Comparison of ENCODE assay signal across 18 cellular contexts in genomic region chr7:133761459-133761858, GRCh38.
A peak's percentile ranks its signal among the peaks of the same experiment; 100 is the strongest.
DNase-seq lines count a peak whose midpoint lies in the region; ATAC-seq, FAIRE-seq and TF ChIP-seq lines count a peak whose summit lies in the region.
"Had no signal": no experiment of that assay in that cellular context is flagged by ENCODE, and none has a peak within 500 bp of the region (broad histone marks: within the 10 kb centered on the region; RNA-seq: fewer than 3 reads in every experiment).

No MANE protein-coding gene starts in this region.

- intact Hi-C loops in left colon (cut with DNase I, micrococcal nuclease) (no loop called here), esophagus muscularis mucosa (cut with DNase I) (no loop called here)

- FAIRE-seq in A549 (lab: Jason Lieb, UNC), result peak; percentile 36
- FAIRE-seq: HTR-8/SVneo had no signal

- ATAC-seq in A549 (no peak), left colon (peak; percentile 59), gastroesophageal sphincter (no peak)
- ATAC-seq: CD8-positive, alpha-beta T cell had no signal

- DNase-seq in NCI-H345 (lab: John Stamatoyannopoulos, UW) (peak; percentile 72), NCI-H345 treated with DMSO at 0.1 percent for 48 hours (lab: John Stamatoyannopoulos, UW; ENCODE audit: unreplicated experiment) (no peak), A549 (ENCODE audit: low read depth in 1 of 2, low spot score in 1 of 2) (no peak), DMS79 treated with DMSO at 0.1 percent for 48 hours (lab: John Stamatoyannopoulos, UW) (peak; percentile 93), left colon (no peak), NCI-H226 (no peak), esophagus muscularis mucosa (ENCODE audit: extremely low spot score) (no peak)
- DNase-seq: 8988T; CD8-positive, alpha-beta T cell; COR-L47; DMS 273 treated with DMSO at 0.1 percent for 48 hours; DMS53; GDM1; GOT3; H7 had no signal

- TF ChIP-seq CTCF in A549 (IDR thresholded peaks at IDR 0.05) (no peak), gastroesophageal sphincter (IDR thresholded peaks at IDR 0.05) (no peak), esophagus muscularis mucosa (IDR thresholded peaks at IDR 0.05) (no peak)

- TF ChIP-seq POLR2A in A549 (IDR thresholded peaks at IDR 0.05; ENCODE audit: low read length) (no peak), gastroesophageal sphincter (IDR thresholded peaks at IDR 0.05) (no peak), esophagus muscularis mucosa (IDR thresholded peaks at IDR 0.05; ENCODE audit: low read depth) (no peak)

- no peak overlapping the region for H3K4me3 ChIP-seq in A549
- no peak overlapping the region for H3K4me3 ChIP-seq in gastroesophageal sphincter
- no peak overlapping the region for H3K4me3 ChIP-seq in esophagus muscularis mucosa
- H3K4me3 ChIP-seq: BLaER1 treated with 17β-estradiol and CSF1 and Interleukin-3, amounts not matched to agents 10 nM and 100 nM had no signal

- H3K36me3 ChIP-seq in gastroesophageal sphincter, result no peaks in the 10 kb centered on the region
- no peaks in the 10 kb centered on the region for H3K36me3 ChIP-seq in esophagus muscularis mucosa

- H3K27ac ChIP-seq in A549, result no peak overlapping the region
- no peak overlapping the region for H3K27ac ChIP-seq in gastroesophageal sphincter
- H3K27ac ChIP-seq in esophagus muscularis mucosa (replicated peaks in 1 of 4), result no peak overlapping the region
- H3K27ac ChIP-seq: BLaER1 treated with 17β-estradiol and CSF1 and Interleukin-3, amounts not matched to agents 10 nM and 100 nM had no signal

- TF ChIP-seq RAD21 in A549 (conservative IDR thresholded peaks at IDR 0.05 in 1 of 2, IDR thresholded peaks at IDR 0.05 in 1 of 2), result no peak

- H3K9me3 ChIP-seq in A549, result no peaks in the 10 kb centered on the region
- H3K9me3 ChIP-seq in gastroesophageal sphincter, result no peaks in the 10 kb centered on the region
- no peaks in the 10 kb centered on the region for H3K9me3 ChIP-seq in esophagus muscularis mucosa
- H3K9me3 ChIP-seq: BLaER1 treated with 17β-estradiol and CSF1 and Interleukin-3, amounts not matched to agents 10 nM and 100 nM had no signal

- H3K4me1 ChIP-seq in A549 (no peaks in the 10 kb centered on the region), gastroesophageal sphincter (no peaks in the 10 kb centered on the region), esophagus muscularis mucosa (no peaks in the 10 kb centered on the region)
- H3K4me1 ChIP-seq: BLaER1 treated with 17β-estradiol and CSF1 and Interleukin-3, amounts not matched to agents 10 nM and 100 nM had no signal

- POLR2A ChIA-PET in A549 (lab: Yijun Ruan, JAX), result no interaction called here

- H3K27me3 ChIP-seq in gastroesophageal sphincter (no peaks in the 10 kb centered on the region), esophagus muscularis mucosa (no peaks in the 10 kb centered on the region)
- H3K27me3 ChIP-seq: BLaER1 treated with 17β-estradiol and CSF1 and Interleukin-3, amounts not matched to agents 10 nM and 100 nM had no signal

- 90% methylated on average over 4 of the region's 4 CpGs for WGBS in A549 (ENCODE audit: missing lambda C conversion rate)
- WGBS in gastroesophageal sphincter (ENCODE audit: low coverage in 1 of 2), 2 donors, result 96 to 100% methylated on average over 4 of the region's 4 CpGs
- WGBS in esophagus muscularis mucosa, result 94% methylated on average over 4 of the region's 4 CpGs

- CTCF ChIA-PET in A549 (lab: Yijun Ruan, JAX), result no interaction called here

- no peak for TF ChIP-seq EP300 in A549 (IDR thresholded peaks at IDR 0.05)
- no peak for TF ChIP-seq EP300 in gastroesophageal sphincter (IDR thresholded peaks at IDR 0.05)
- no peak for TF ChIP-seq EP300 in esophagus muscularis mucosa (IDR thresholded peaks at IDR 0.05)

- no peak overlapping the region for H3K4me2 ChIP-seq in A549
- H3K4me2 ChIP-seq: BLaER1 treated with 17β-estradiol and CSF1 and Interleukin-3, amounts not matched to agents 10 nM and 100 nM had no signal

TF ChIP-seq in A549, 52 proteins besides CTCF, POLR2A, EP300 and RAD21:
- no peak for TF ChIP-seq USF2 (IDR thresholded peaks at IDR 0.05)
- no peak for TF ChIP-seq EHF (CRISPR knock-in tag; IDR thresholded peaks at IDR 0.05)
- TF ChIP-seq NR3C1 (IDR thresholded peaks at IDR 0.05), result no peak
- TF ChIP-seq FOSL2 (IDR thresholded peaks at IDR 0.05), result no peak
- TF ChIP-seq FOSL2 (CRISPR knock-in tag; IDR thresholded peaks at IDR 0.05), result no peak
- TF ChIP-seq MAZ (IDR thresholded peaks at IDR 0.05; ENCODE audit: borderline replicate concordance, low read depth, low read length), result no peak
- no peak for TF ChIP-seq HOXA7 (CRISPR knock-in tag; IDR thresholded peaks at IDR 0.05)
- no peak for TF ChIP-seq FOXS1 (CRISPR knock-in tag; IDR thresholded peaks at IDR 0.05)
- TF ChIP-seq RARB (CRISPR knock-in tag; IDR thresholded peaks at IDR 0.05), result no peak
- no peak for TF ChIP-seq NFE2L2 (conservative IDR thresholded peaks at IDR 0.05; ENCODE audit: low read length)
- TF ChIP-seq SMC3 (IDR thresholded peaks at IDR 0.05), result no peak

Comparison
In these comparisons a context has a peak if more than half of its experiments do, and no peak if none do; other contexts are left out.
1. DNase-seq: peak in NCI-H345 (single experiment) and DMS79 treated with DMSO at 0.1 percent for 48 hours (single experiment); none in NCI-H345 treated with DMSO at 0.1 percent for 48 hours (single experiment), A549 (0 of 2), left colon (0 of 2), NCI-H226 (single experiment) and esophagus muscularis mucosa (single experiment).